ENCODE assay signal across 8 cellular contexts in genomic region chr10:99619090-99619800, GRCh38. TPM values are rescaled to one million over a fixed set of nuclear protein-coding genes. Genes with fewer than 3 reads are reported as not detected.
DNase-seq lines count a peak whose midpoint lies in the region; ATAC-seq and TF ChIP-seq lines count a peak whose summit lies in the region.

No MANE protein-coding gene starts in this region.

- intact Hi-C loops in Panc1 (cut with micrococcal nuclease; ENCODE audit: unreplicated experiment) = no loop called here

- H3K4me1 ChIP-seq in SK-N-SH (ENCODE audit: control insufficient read depth in 1 of 2, insufficient read depth in 2 of 2, low read depth in 1 of 2, low read length in 1 of 2) = peaks cover 5 to 17% of the 10 kb centered on the region in 2 experiments; a peak in 3 of 4 replicates
- H3K4me1 ChIP-seq in Panc1 (ENCODE audit: control insufficient read depth, insufficient read depth, low read length) = peaks cover 26% of the 10 kb centered on the region

- POLR2A ChIA-PET in SK-N-SH (lab: Yijun Ruan, JAX) (no interaction called here), Panc1 (lab: Charles Lee) (interaction anchor here (0.6 to 1.5 kb wide), 2 partner anchors 187 to 1177 kb away, joined by 3 to 4 read pairs; no protein-coding TSS in a partner anchor)

- H3K9me3 ChIP-seq in SK-N-SH (no peaks in the 10 kb centered on the region), Panc1 (ENCODE audit: control insufficient read depth, insufficient read depth, low read depth, low read length) (no peaks in the 10 kb centered on the region)

- H3F3A ChIP-seq in SK-N-SH (replicated peaks; ENCODE audit: insufficient read depth) = peaks cover 16% of the 10 kb centered on the region

- peak overlapping the region; percentile 86 for H3K4me2 ChIP-seq in SK-N-SH

- H2AFZ ChIP-seq in SK-N-SH (ENCODE audit: low read depth) = no peak overlapping the region

- H3K4me3 Mint-ChIP-seq in effector memory CD8-positive, alpha-beta T cell = peak overlapping the region; percentile 57 to 78
- H3K4me3 Mint-ChIP-seq in nephron progenitor cell = peak overlapping the region; percentile 78

- peak overlapping the region; percentile 75 to 93 for H3K4me3 ChIP-seq in SK-N-SH (ENCODE audit: low read depth in 2 of 2, low read length in 1 of 2)
- peak overlapping the region; percentile 68 to 95 for H3K4me3 ChIP-seq in Panc1 (ENCODE audit: low read depth in 2 of 2, low read length in 2 of 2)

- peaks cover 47% of the 10 kb centered on the region for H3K79me2 ChIP-seq in SK-N-SH (ENCODE audit: insufficient read depth)

- TF ChIP-seq RAD21 in SK-N-SH (IDR thresholded peaks at IDR 0.05; ENCODE audit: low read length) = no peak

- TF ChIP-seq CTCF in SK-N-SH (IDR thresholded peaks at IDR 0.05) = no peak
- no peak for TF ChIP-seq CTCF in Panc1 (IDR thresholded peaks at IDR 0.05)
- no peak for TF ChIP-seq CTCF in nephron progenitor cell (IDR thresholded peaks at IDR 0.05)

- peaks cover 4 to 10% of the 10 kb centered on the region in 2 experiments for H3K36me3 ChIP-seq in SK-N-SH (replicated peaks in 1 of 2; ENCODE audit: control insufficient read depth in 1 of 2, insufficient read depth in 2 of 2, low read length in 1 of 2)
- H3K36me3 ChIP-seq in Panc1 (ENCODE audit: control insufficient read depth, insufficient read depth, low read length) = peaks cover 8% of the 10 kb centered on the region

- H3K9me3 Mint-ChIP-seq in effector memory CD8-positive, alpha-beta T cell = no peaks in the 10 kb centered on the region
- no peaks in the 10 kb centered on the region for H3K9me3 Mint-ChIP-seq in nephron progenitor cell

- 9% methylated on average over 9 of the region's 9 CpGs for WGBS in SK-N-SH (ENCODE audit: low lambda C conversion rate)

- no peaks in the 10 kb centered on the region for H3K27me3 ChIP-seq in SK-N-SH (ENCODE audit: insufficient read depth)
- H3K27me3 ChIP-seq in Panc1 (ENCODE audit: control insufficient read depth, insufficient read depth, low read length) = no peaks in the 10 kb centered on the region

- peaks cover 20% of the 10 kb centered on the region for H3K36me3 Mint-ChIP-seq in effector memory CD8-positive, alpha-beta T cell (ENCODE audit: insufficient read depth)
- H3K36me3 Mint-ChIP-seq in nephron progenitor cell (ENCODE audit: low read depth) = no peaks in the 10 kb centered on the region

- no peak for TF ChIP-seq EP300 in SK-N-SH (IDR thresholded peaks at IDR 0.05; ENCODE audit: borderline replicate concordance in 1 of 2, low read depth in 1 of 2, low read length in 1 of 2)

- CTCF ChIA-PET in SK-N-SH (lab: Yijun Ruan, JAX) = interaction anchor here (0.9 to 6.6 kb wide), 7 partner anchors 7 to 227 kb away, joined by 3 to 46 read pairs (median 7); no protein-coding TSS in a partner anchor
- CTCF ChIA-PET in Panc1 (lab: Charles Lee) = no interaction called here

- peak overlapping the region in 1 of 2 experiments; percentile 4; a peak in 1 of 4 replicates for H3K27ac ChIP-seq in SK-N-SH (ENCODE audit: low read depth in 2 of 2, low read length in 1 of 2)
- peak overlapping the region; percentile 88 for H3K27ac ChIP-seq in Panc1 (ENCODE audit: low read length)

- DNase-seq in SK-N-SH = no peak
- no peak for DNase-seq in Panc1 (ENCODE audit: low read depth, low spot score)
- no peak for DNase-seq in effector memory CD8-positive, alpha-beta T cell
- no peak for DNase-seq in nephron progenitor cell
- DNase-seq in NCI-H446 (lab: John Stamatoyannopoulos, UW) = no peak
- DNase-seq in NCI-H2081 (lab: John Stamatoyannopoulos, UW) = no peak

- ATAC-seq in SK-N-SH treated with all-trans-retinoic acid at 6 μM for 48 hours (no peak), Panc1 (no peak), HG03280 (IDR thresholded peaks at IDR 0.05; ENCODE audit: unreplicated experiment) (no peak)
- ATAC-seq in effector memory CD8-positive, alpha-beta T cell (replicated peaks) = no peak

- peaks cover 31 to 37% of the 10 kb centered on the region in 2 donors for H3K4me1 Mint-ChIP-seq in effector memory CD8-positive, alpha-beta T cell (ENCODE audit: low read depth in 2 of 2)
- peaks cover 33% of the 10 kb centered on the region for H3K4me1 Mint-ChIP-seq in nephron progenitor cell

- no TSS peak for BruUV-seq in Panc1 (replicated peaks; lab: Mats Ljungman, UMichigan)

- H3K27ac Mint-ChIP-seq in effector memory CD8-positive, alpha-beta T cell = peak overlapping the region; percentile 25 to 80
- no peak overlapping the region for H3K27ac Mint-ChIP-seq in nephron progenitor cell

- no peaks in the 10 kb centered on the region for H3K27me3 Mint-ChIP-seq in effector memory CD8-positive, alpha-beta T cell
- peaks cover 10% of the 10 kb centered on the region for H3K27me3 Mint-ChIP-seq in nephron progenitor cell (ENCODE audit: low read depth, poor library complexity)

- H4K20me1 ChIP-seq in SK-N-SH (ENCODE audit: insufficient read depth) = peaks cover 15% of the 10 kb centered on the region; the same call in 1 of the 2 replicates

- H3K9me2 ChIP-seq in SK-N-SH = no peaks in the 10 kb centered on the region

- in situ Hi-C loops in Panc1 (cut with HindIII; ENCODE audit: low pct_unique_long_range_greater_than_20kb, low sequenced_read_pairs) = no loop called here

- peak overlapping the region; percentile 80 for H3K9ac ChIP-seq in SK-N-SH

TF ChIP-seq in SK-N-SH, 30 proteins besides CTCF, POLR2A, EP300 and RAD21:
- TF ChIP-seq RCOR1 (IDR thresholded peaks at IDR 0.05; ENCODE audit: low read length) (no peak), POLR2AphosphoS5 (IDR thresholded peaks at IDR 0.05; ENCODE audit: low read depth, low read length) (no peak), RXRA (IDR thresholded peaks at IDR 0.05; ENCODE audit: borderline replicate concordance, low read depth) (no peak)
TF ChIP-seq in SK-N-SH: peak in this region for 0.

TF ChIP-seq in SK-N-SH treated with all-trans-retinoic acid at 6 μM for 48 hours, 23 proteins besides CTCF, POLR2A, EP300 and RAD21 (continues in another document):
- TF ChIP-seq GLIS3 (CRISPR knock-in tag; IDR thresholded peaks at IDR 0.05) = no peak
- TF ChIP-seq PATZ1 (CRISPR knock-in tag; IDR thresholded peaks at IDR 0.05; ENCODE audit: borderline replicate concordance) = no peak
- TF ChIP-seq CREB5 (CRISPR knock-in tag; IDR thresholded peaks at IDR 0.05; ENCODE audit: low read depth) = no peak
- TF ChIP-seq ZNF565 (CRISPR knock-in tag; conservative IDR thresholded peaks at IDR 0.05; ENCODE audit: low read depth) = no peak
- no peak for TF ChIP-seq ZFP3 (CRISPR knock-in tag; IDR thresholded peaks at IDR 0.05)
- no peak for TF ChIP-seq ZNF70 (CRISPR knock-in tag; IDR thresholded peaks at IDR 0.05)
- no peak for TF ChIP-seq CSRNP3 (CRISPR knock-in tag; IDR thresholded peaks at IDR 0.05)
- no peak for TF ChIP-seq PPARA (CRISPR knock-in tag; IDR thresholded peaks at IDR 0.05; ENCODE audit: borderline replicate concordance)
- TF ChIP-seq SNAI2 (CRISPR knock-in tag; IDR thresholded peaks at IDR 0.05) = no peak
- TF ChIP-seq ZNF8 (CRISPR knock-in tag; IDR thresholded peaks at IDR 0.05) = no peak
- TF ChIP-seq CSDC2 (CRISPR knock-in tag; IDR thresholded peaks at IDR 0.05) = no peak

RNA-seq across cellular contexts. Expression of gene SLC25A28, which starts 1.0 kb away (rescaled TPM):
- 23.8 and 34.3 TPM in 2 replicates for polyA plus RNA-seq in SK-N-SH (2012; rRNA removed)
- 8.2 and 14.4 TPM in 2 replicates for polyA plus RNA-seq in SK-N-SH (2012; cell fraction: cytosol; rRNA removed)
- 107 and 158 TPM in 2 replicates for polyA plus RNA-seq in SK-N-SH (2012; cell fraction: nucleus; rRNA removed)
- total RNA-seq in Panc1 (2021; ENCODE audit: unreplicated experiment) = 42.8 TPM
- 44.8 TPM for polyA plus RNA-seq in Panc1 (2012; ENCODE audit: insufficient read length)

RNA-seq across cellular contexts. Expression of gene ENTPD7, which starts 40.1 kb away (rescaled TPM):
- 3.9 and 6.2 TPM in 2 replicates for polyA plus RNA-seq in SK-N-SH (2012; rRNA removed)
- 4.5 and 5.3 TPM in 2 replicates for polyA plus RNA-seq in SK-N-SH (2012; cell fraction: cytosol; rRNA removed)
- 3.5 and 5.6 TPM in 2 replicates for polyA plus RNA-seq in SK-N-SH (2012; cell fraction: nucleus; rRNA removed)
- 15.9 TPM for total RNA-seq in Panc1 (2021; ENCODE audit: unreplicated experiment)
- polyA plus RNA-seq in Panc1 (2012; ENCODE audit: insufficient read length) = 5.4 TPM
